ENCODE assay signal across 14 cellular contexts in the genomic region with DNA sequence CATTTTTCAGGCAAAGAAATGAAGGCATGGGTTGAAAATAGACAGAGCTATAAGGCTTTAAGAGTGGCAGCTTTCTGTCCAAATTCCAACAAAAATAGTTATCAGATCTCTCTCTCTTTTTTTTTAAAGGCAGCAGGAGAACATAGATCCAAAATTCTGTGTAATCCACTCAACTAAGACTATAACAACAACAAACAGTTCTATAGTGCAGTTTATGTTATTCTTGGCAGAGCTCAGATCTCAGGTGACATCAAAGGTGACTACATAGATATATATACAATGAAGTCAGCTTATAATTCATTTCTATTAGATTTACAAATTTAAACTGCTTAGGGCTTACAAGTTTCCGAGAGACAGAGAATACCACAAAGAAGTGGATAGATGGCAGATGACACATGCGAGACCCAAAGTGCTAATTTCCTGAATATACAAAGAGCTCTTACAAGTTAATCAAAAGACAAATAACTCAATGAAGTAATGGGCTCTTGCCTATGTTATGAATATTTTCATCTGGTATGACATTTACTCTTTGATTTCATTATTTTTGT.
DNase-seq lines count a peak whose midpoint lies in the region; ATAC-seq and TF ChIP-seq lines count a peak whose summit lies in the region.
"Had no signal": no experiment of that assay in that cellular context is flagged by ENCODE, and none has a peak within 500 bp of the region (broad histone marks: within the 10 kb centered on the region; RNA-seq: fewer than 3 reads in every experiment).

No MANE protein-coding gene starts in this region.

- H3K9me3 Mint-ChIP-seq in naive thymus-derived CD8-positive, alpha-beta T cell, result no peaks in the 10 kb centered on the region

- H3K27me3 ChIP-seq in BE2C (no peaks in the 10 kb centered on the region), HL-60 (ENCODE audit: insufficient read depth, poor library complexity, severe bottlenecking) (no peaks in the 10 kb centered on the region), left ventricle myocardium inferior (ENCODE audit: low read depth) (no peaks in the 10 kb centered on the region), right cardiac atrium (ENCODE audit: control insufficient read depth, insufficient read depth) (no peaks in the 10 kb centered on the region)

- H3K36me3 Mint-ChIP-seq in naive thymus-derived CD8-positive, alpha-beta T cell, result no peaks in the 10 kb centered on the region

- TF ChIP-seq CTCF in BE2C (IDR thresholded peaks at IDR 0.05; ENCODE audit: low read depth, low read length) (no peak), HL-60 (IDR thresholded peaks at IDR 0.05; ENCODE audit: insufficient read depth, low read length) (no peak), left ventricle myocardium inferior (IDR thresholded peaks at IDR 0.05; ENCODE audit: borderline replicate concordance) (no peak), OCI-LY7 (conservative IDR thresholded peaks at IDR 0.05; ENCODE audit: low read length) (no peak)

- H3K36me3 ChIP-seq in BE2C (no peaks in the 10 kb centered on the region), left ventricle myocardium inferior (no peaks in the 10 kb centered on the region), OCI-LY7 (ENCODE audit: insufficient read depth, low read length) (no peaks in the 10 kb centered on the region)

- DNase-seq in BE2C (no peak), Caki2 (ENCODE audit: low read depth) (peak; percentile 16), HL-60 (ENCODE audit: low read depth in 1 of 2, low spot score in 1 of 2) (no peak), left ventricle myocardium inferior (no peak), right cardiac atrium (no peak), OCI-LY7 (ENCODE audit: low spot score) (no peak), anterior cingulate cortex (lab: John Stamatoyannopoulos, UW) (no peak)
- DNase-seq in naive thymus-derived CD8-positive, alpha-beta T cell, result no peak
- DNase-seq: DMS79, EL, GM23248 had no signal

- peaks cover 28 to 42% (median 41%) of the 10 kb centered on the region in 4 donors for H3K4me1 Mint-ChIP-seq in naive thymus-derived CD8-positive, alpha-beta T cell

- H3K4me3 ChIP-seq in BE2C (ENCODE audit: low read depth, low read length) (peak overlapping the region; percentile 21), HL-60 (replicated peaks; ENCODE audit: insufficient read depth, low read length) (no peak overlapping the region), left ventricle myocardium inferior (no peak overlapping the region), right cardiac atrium (ENCODE audit: low read length) (no peak overlapping the region), OCI-LY7 (ENCODE audit: low read depth, low read length, poor library complexity, severe bottlenecking) (no peak overlapping the region)
- H3K4me3 ChIP-seq: GM23248 had no signal

- H3K9me3 ChIP-seq in BE2C, result no peaks in the 10 kb centered on the region
- H3K9me3 ChIP-seq in left ventricle myocardium inferior (replicated peaks), result no peaks in the 10 kb centered on the region
- H3K9me3 ChIP-seq in right cardiac atrium (ENCODE audit: control insufficient read depth, low read length), result no peaks in the 10 kb centered on the region
- H3K9me3 ChIP-seq in OCI-LY7 (ENCODE audit: low read length), result no peaks in the 10 kb centered on the region

- in situ Hi-C loops in Caki2 (cut with HindIII; ENCODE audit: low pct_unique_long_range_greater_than_20kb, low sequenced_read_pairs), result no loop called here

- CTCF ChIA-PET in OCI-LY7 (lab: Charles Lee; ENCODE audit: unreplicated experiment), result no interaction called here

- no peaks in the 10 kb centered on the region for H4K20me1 ChIP-seq in OCI-LY7 (ENCODE audit: insufficient read depth, low read length)

- peak overlapping the region; percentile 95 for H3K27ac ChIP-seq in HL-60 (replicated peaks)
- H3K27ac ChIP-seq in left ventricle myocardium inferior (replicated peaks), result no peak overlapping the region
- H3K27ac ChIP-seq in right cardiac atrium (ENCODE audit: low read length), result no peak overlapping the region
- H3K27ac ChIP-seq in OCI-LY7 (ENCODE audit: low read depth, low read length, poor library complexity, severe bottlenecking), result no peak overlapping the region
- H3K27ac ChIP-seq: GM23248, KMS-11 had no signal

- peak overlapping the region in 6 of 10 donors; percentile 3 to 80 (median 20) for H3K27ac Mint-ChIP-seq in naive thymus-derived CD8-positive, alpha-beta T cell
- H3K27ac Mint-ChIP-seq: B cell had no signal

- POLR2A ChIA-PET in naive thymus-derived CD8-positive, alpha-beta T cell (lab: Charles Lee), result no interaction called here
- POLR2A ChIA-PET in OCI-LY7 (lab: Charles Lee), result no interaction called here

- 79% methylated on average over 2 of the region's 2 CpGs for WGBS in right cardiac atrium

- intact Hi-C loops in left ventricle myocardium inferior (cut with micrococcal nuclease), result no loop called here
- intact Hi-C loops in right cardiac atrium (cut with DNase I), result no loop called here
- intact Hi-C loops in OCI-LY7 (cut with micrococcal nuclease; ENCODE audit: unreplicated experiment), result no loop called here

- H3K4me3 Mint-ChIP-seq in naive thymus-derived CD8-positive, alpha-beta T cell, result no peak overlapping the region
- H3K4me3 Mint-ChIP-seq: B cell had no signal

- no peaks in the 10 kb centered on the region for H3K79me2 ChIP-seq in OCI-LY7 (ENCODE audit: insufficient read depth, low read depth, low read length)

- H3K9me2 ChIP-seq in OCI-LY7 (ENCODE audit: insufficient read depth, low read length), result no peaks in the 10 kb centered on the region

- no peak for ATAC-seq in naive thymus-derived CD8-positive, alpha-beta T cell
- ATAC-seq in right cardiac atrium, result no peak
- ATAC-seq: HepG2 had no signal

- no peak overlapping the region for H3K4me2 ChIP-seq in OCI-LY7 (ENCODE audit: low read length)
- H3K4me2 ChIP-seq: KMS-11 had no signal

- peaks cover 19% of the 10 kb centered on the region for H3K4me1 ChIP-seq in BE2C
- H3K4me1 ChIP-seq in left ventricle myocardium inferior, result peaks cover 33% of the 10 kb centered on the region
- H3K4me1 ChIP-seq in right cardiac atrium (ENCODE audit: control insufficient read depth, insufficient read depth, low read length), result peaks cover 7% of the 10 kb centered on the region
- no peaks in the 10 kb centered on the region for H3K4me1 ChIP-seq in OCI-LY7 (ENCODE audit: insufficient read depth, low read length, poor library complexity, severe bottlenecking)

- no peaks in the 10 kb centered on the region for H3K27me3 Mint-ChIP-seq in naive thymus-derived CD8-positive, alpha-beta T cell

- H2AFZ ChIP-seq in OCI-LY7 (ENCODE audit: low read length), result no peak overlapping the region
- H2AFZ ChIP-seq: GM23248 had no signal

- no TSS peak for BruUV-seq in OCI-LY7 (replicated peaks; lab: Mats Ljungman, UMichigan)
